Comparison of ENCODE assay signal across 21 cellular contexts in genomic region chr1:201038537-201038936, GRCh38.
"Had no signal": no experiment of that assay in that cellular context is flagged by ENCODE, and none has a peak within 500 bp of the region (broad histone marks: within the 10 kb centered on the region; RNA-seq: fewer than 3 reads in every experiment).

No MANE protein-coding gene starts in this region.

- H3K9me3 Mint-ChIP-seq: activated B cell treated with CpG ODN at 0.5 μM for 24 hours; activated CD4-positive, alpha-beta memory T cell treated with anti-CD3 and anti-CD28 coated beads for 36 hours; activated naive CD4-positive, alpha-beta T cell treated with anti-CD3 and anti-CD28 coated beads, Interleukin-2, amount 50 U/mL, for 72 hours; activated T-helper 1 cell treated with anti-CD3 and anti-CD28 coated beads, Interleukin-12 subunit alpha, Interleukin-12 subunit beta, Interleukin-2, Interleukin-4 antibody, amounts not matched to agents 30 ng/mL and 10 ng/mL and 1 ng/mL, durations not matched to agents 14 hours and 24 hours and 36 hours; nephron had no signal

- ATAC-seq: activated naive CD4-positive, alpha-beta T cell treated with anti-CD3 and anti-CD28 coated beads, Interleukin-2, amount 50 U/mL, for 72 hours; foreskin keratinocyte; right cardiac atrium; stimulated activated naive CD8-positive, alpha-beta T cell treated with anti-CD3 and anti-CD28 coated beads, Interleukin-15, Interleukin-2, amounts not matched to agents 100 U/mL and 50 U/mL, for 24 hours had no signal

- H3K4me3 ChIP-seq: cardiac muscle cell, lung, tibial artery had no signal

- H3K27ac Mint-ChIP-seq: activated B cell treated with CpG ODN at 0.5 μM for 24 hours; activated CD4-positive, alpha-beta memory T cell treated with anti-CD3 and anti-CD28 coated beads for 36 hours; activated naive CD4-positive, alpha-beta T cell treated with anti-CD3 and anti-CD28 coated beads, Interleukin-2, amount 50 U/mL, for 72 hours; activated T-helper 1 cell treated with anti-CD3 and anti-CD28 coated beads, Interleukin-12 subunit alpha, Interleukin-12 subunit beta, Interleukin-2, Interleukin-4 antibody, amounts not matched to agents 30 ng/mL and 10 ng/mL and 1 ng/mL, durations not matched to agents 14 hours and 24 hours and 36 hours; nephron; progenitor cell of endocrine pancreas had no signal

- H3K27ac ChIP-seq: cardiac muscle cell, foreskin keratinocyte, tibial artery had no signal

- H3K36me3 Mint-ChIP-seq: activated CD4-positive, alpha-beta memory T cell treated with anti-CD3 and anti-CD28 coated beads for 36 hours; activated naive CD4-positive, alpha-beta T cell treated with anti-CD3 and anti-CD28 coated beads, Interleukin-2, amount 50 U/mL, for 72 hours had no signal

- H3K9me3 ChIP-seq: tibial artery had no signal

- H3K4me1 ChIP-seq: foreskin keratinocyte had no signal

- H3K27me3 ChIP-seq: cardiac muscle cell had no signal

- H3K27me3 Mint-ChIP-seq: activated B cell treated with CpG ODN at 0.5 μM for 24 hours; activated CD4-positive, alpha-beta memory T cell treated with anti-CD3 and anti-CD28 coated beads for 36 hours; progenitor cell of endocrine pancreas had no signal

- H3K4me3 Mint-ChIP-seq: activated B cell treated with CpG ODN at 0.5 μM for 24 hours; activated CD4-positive, alpha-beta memory T cell treated with anti-CD3 and anti-CD28 coated beads for 36 hours; activated T-helper 1 cell treated with anti-CD3 and anti-CD28 coated beads, Interleukin-12 subunit alpha, Interleukin-12 subunit beta, Interleukin-2, Interleukin-4 antibody, amounts not matched to agents 30 ng/mL and 10 ng/mL and 1 ng/mL, durations not matched to agents 14 hours and 24 hours and 36 hours; nephron had no signal

- DNase-seq: activated B cell treated with CpG ODN at 0.5 μM for 24 hours; activated CD4-positive, alpha-beta memory T cell treated with anti-CD3 and anti-CD28 coated beads for 36 hours; activated CD4-positive, alpha-beta T cell treated with anti-CD3 and anti-CD28 coated beads for 4 hours; activated gamma-delta T cell treated with Interleukin-2 at 50 U/mL for 16 hours; activated T-cell treated with anti-CD3 and anti-CD28 coated beads for 4 hours; amniotic stem cell; foreskin keratinocyte; glutamatergic neuron; hippocampal formation; midbrain; right cardiac atrium; stimulated activated CD4-positive, alpha-beta T cell treated with anti-CD3 and anti-CD28 coated beads, Interleukin-2, amount 100 ng/mL, for 24 hours; stimulated activated naive CD8-positive, alpha-beta T cell treated with anti-CD3 and anti-CD28 coated beads, Interleukin-15, Interleukin-2, amounts not matched to agents 100 U/mL and 50 U/mL, for 24 hours; T-helper 9 cell; tibial artery had no signal
